11 cellular contexts compared by ENCODE assay signal in genomic region chr12:95198914-95199313, GRCh38. TPM values are rescaled to one million over a fixed set of nuclear protein-coding genes. Genes with fewer than 3 reads are reported as not detected.
DNase-seq lines count a peak whose midpoint lies in the region; ATAC-seq and TF ChIP-seq lines count a peak whose summit lies in the region.
"Had no signal": no experiment of that assay in that cellular context is flagged by ENCODE, and none has a peak within 500 bp of the region (broad histone marks: within the 10 kb centered on the region; RNA-seq: fewer than 3 reads in every experiment).

No MANE protein-coding gene starts in this region.

- H3K27ac Mint-ChIP-seq in mesothelial cell of epicardium (peak overlapping the region; percentile 2), type B pancreatic cell (no peak overlapping the region)
- H3K27ac Mint-ChIP-seq: T-helper 1 cell treated with Interleukin-12 subunit alpha and Interleukin-12 subunit beta and Interleukin-4 antibody, amounts not matched to agents 30 μg/mL and 1 μg/mL, for 36 hours had no signal

- no peak overlapping the region for H3K4me2 ChIP-seq in PC-9

- H3K9me3 ChIP-seq in PC-9 (ENCODE audit: insufficient read depth, low read depth) = no peaks in the 10 kb centered on the region

- peaks cover 51% of the 10 kb centered on the region for H3K4me1 ChIP-seq in PC-9 (replicated peaks; ENCODE audit: insufficient read depth)

- H3K9me3 Mint-ChIP-seq in mesothelial cell of epicardium = no peaks in the 10 kb centered on the region
- no peaks in the 10 kb centered on the region for H3K9me3 Mint-ChIP-seq in type B pancreatic cell
- H3K9me3 Mint-ChIP-seq: naive thymus-derived CD8-positive, alpha-beta T cell; T-helper 1 cell treated with Interleukin-12 subunit alpha and Interleukin-12 subunit beta and Interleukin-4 antibody, amounts not matched to agents 30 μg/mL and 1 μg/mL, for 36 hours had no signal

- H3K4me3 Mint-ChIP-seq in mesothelial cell of epicardium (no peak overlapping the region), type B pancreatic cell (no peak overlapping the region)
- H3K4me3 Mint-ChIP-seq: naive thymus-derived CD8-positive, alpha-beta T cell; T-helper 1 cell treated with Interleukin-12 subunit alpha and Interleukin-12 subunit beta and Interleukin-4 antibody, amounts not matched to agents 30 μg/mL and 1 μg/mL, for 36 hours had no signal

- H3K79me2 ChIP-seq in PC-9 (ENCODE audit: low read depth) = peaks cover 88% of the 10 kb centered on the region

- peaks cover 35% of the 10 kb centered on the region for H3F3A ChIP-seq in PC-9 (ENCODE audit: insufficient read depth, low read depth)

- no peak overlapping the region for H2AFZ ChIP-seq in PC-9

- CTCF ChIA-PET in PC-9 (lab: Charles Lee) = interaction anchor here (0.7 kb wide), 1 partner anchor 125 kb away, joined by 6 read pairs; no protein-coding TSS in a partner anchor

- ATAC-seq in GM18909 (IDR thresholded peaks at IDR 0.05; ENCODE audit: poor library complexity, unreplicated experiment) (peak; percentile 72), HG02759 (IDR thresholded peaks at IDR 0.05; ENCODE audit: unreplicated experiment) (peak; percentile 70), GM19023 (IDR thresholded peaks at IDR 0.05; ENCODE audit: unreplicated experiment) (no peak)
- ATAC-seq: naive thymus-derived CD8-positive, alpha-beta T cell had no signal

- H3K27me3 Mint-ChIP-seq in mesothelial cell of epicardium (ENCODE audit: low read depth) = no peaks in the 10 kb centered on the region
- no peaks in the 10 kb centered on the region for H3K27me3 Mint-ChIP-seq in type B pancreatic cell
- H3K27me3 Mint-ChIP-seq: naive thymus-derived CD8-positive, alpha-beta T cell had no signal

- H4K20me1 ChIP-seq in PC-9 (ENCODE audit: insufficient read depth) = no peaks in the 10 kb centered on the region

- H3K36me3 ChIP-seq in PC-9 (ENCODE audit: low read depth) = peaks cover 8% of the 10 kb centered on the region; the same call in 1 of the 2 replicates

- H3K36me3 Mint-ChIP-seq in mesothelial cell of epicardium (no peaks in the 10 kb centered on the region), type B pancreatic cell (peaks cover 4% of the 10 kb centered on the region)
- H3K36me3 Mint-ChIP-seq: naive thymus-derived CD8-positive, alpha-beta T cell had no signal

- H3K27ac ChIP-seq in PC-9 = peak overlapping the region; percentile 98

- POLR2A ChIA-PET in PC-9 (lab: Charles Lee; ENCODE audit: unreplicated experiment) = interaction anchor here (0.6 kb wide), 1 partner anchor 1413 kb away, joined by 4 read pairs; no protein-coding TSS in a partner anchor

- no peak for DNase-seq in PC-9
- no peak for DNase-seq in mesothelial cell of epicardium (ENCODE audit: low spot score in 2 of 2, unreplicated experiment in 2 of 2)
- DNase-seq in NCI-H1048 (lab: John Stamatoyannopoulos, UW) = no peak
- no peak for DNase-seq in type B pancreatic cell (ENCODE audit: extremely low spot score, unreplicated experiment)
- DNase-seq in NCI-H1694 treated with DMSO at 0.1 percent for 48 hours (lab: John Stamatoyannopoulos, UW) = no peak
- DNase-seq: naive thymus-derived CD8-positive, alpha-beta T cell; stimulated activated CD4-positive, alpha-beta T cell treated with anti-CD3 and anti-CD28 coated beads, Interleukin-12 subunit alpha, Interleukin-12 subunit beta, amount 100 ng/mL, for 4 hours had no signal

- TF ChIP-seq CTCF in PC-9 (conservative IDR thresholded peaks at IDR 0.05) (no peak), mesothelial cell of epicardium (IDR thresholded peaks at IDR 0.05; ENCODE audit: unreplicated experiment) (no peak), type B pancreatic cell (conservative IDR thresholded peaks at IDR 0.05) (no peak)

- H3K4me3 ChIP-seq in PC-9 = no peak overlapping the region

- intact Hi-C loops in PC-9 (cut with micrococcal nuclease; ENCODE audit: unreplicated experiment) = no loop called here

- no peaks in the 10 kb centered on the region for H3K9me2 ChIP-seq in PC-9 (ENCODE audit: insufficient read depth)

- H3K4me1 Mint-ChIP-seq in mesothelial cell of epicardium (peaks cover 58% of the 10 kb centered on the region), type B pancreatic cell (ENCODE audit: unreplicated experiment) (peaks cover 29% of the 10 kb centered on the region)

- BruUV-seq in PC-9 (replicated peaks; lab: Mats Ljungman, UMichigan) = no TSS peak

- H3K27me3 ChIP-seq in PC-9 (ENCODE audit: insufficient read depth, low read depth) = no peaks in the 10 kb centered on the region

RNA-seq across cellular contexts. Expression of gene FGD6, which starts 18.4 kb away (rescaled TPM):
- total RNA-seq in PC-9 (2021) = 18.1 and 22.0 TPM in 2 replicates
- 17.5 to 18.2 TPM (median 18.0 TPM) in 3 replicates for total RNA-seq in mesothelial cell of epicardium
- 15.8 and 27.5 TPM in 2 replicates for total RNA-seq in type B pancreatic cell (ENCODE audit: low replicate concordance)

RNA-seq across cellular contexts. Expression of gene VEZT, which starts 18.7 kb away (rescaled TPM):
- total RNA-seq in PC-9 (2021) = 35.2 and 46.8 TPM in 2 replicates
- total RNA-seq in mesothelial cell of epicardium = 107 to 110 TPM (median 107 TPM) in 3 replicates
- total RNA-seq in type B pancreatic cell (ENCODE audit: low replicate concordance) = 58.6 and 69.1 TPM in 2 replicates
